ENCODE assay signal across 10 cellular contexts in genomic region chr15:76169013-76169412, GRCh38.
DNase-seq lines count a peak whose midpoint lies in the region; ATAC-seq and TF ChIP-seq lines count a peak whose summit lies in the region.
"Had no signal": no experiment of that assay in that cellular context is flagged by ENCODE, and none has a peak within 500 bp of the region (broad histone marks: within the 10 kb centered on the region; RNA-seq: fewer than 3 reads in every experiment).

No MANE protein-coding gene starts in this region.

- no peak overlapping the region for H3K4me3 Mint-ChIP-seq in HFFc6
- H3K4me3 Mint-ChIP-seq: neural crest cell had no signal

- ATAC-seq in GM18511 (IDR thresholded peaks at IDR 0.05; ENCODE audit: unreplicated experiment) (no peak), HG02852 (IDR thresholded peaks at IDR 0.05; ENCODE audit: unreplicated experiment) (no peak)

- peak; percentile 14 for DNase-seq in CMK (ENCODE audit: low read depth)
- peak; percentile 40 for DNase-seq in HFFc6
- DNase-seq in SKM-1 (lab: John Stamatoyannopoulos, UW; ENCODE audit: unreplicated experiment): peak; percentile 45
- DNase-seq in germinal center (ENCODE audit: low spot score): peak; percentile 35
- no peak for DNase-seq in stimulated activated CD4-positive, alpha-beta T cell treated with anti-CD3 and anti-CD28 coated beads, Interleukin-4, amount 100 ng/mL, for 4 hours
- no peak for DNase-seq in activated CD4-positive, alpha-beta T cell treated with anti-CD3 and anti-CD28 coated beads, Interleukin-2, amount 50 U/mL, for 1 hour
- DNase-seq: aorta had no signal

- no peaks in the 10 kb centered on the region for H3K9me3 Mint-ChIP-seq in HFFc6
- H3K9me3 Mint-ChIP-seq: neural crest cell had no signal

- peaks cover 23% of the 10 kb centered on the region for H3K4me1 Mint-ChIP-seq in HFFc6 (ENCODE audit: low read depth)

- peaks cover 2% of the 10 kb centered on the region for H3K27me3 Mint-ChIP-seq in HFFc6 (ENCODE audit: insufficient read depth)

- H3K27ac Mint-ChIP-seq in HFFc6: no peak overlapping the region

- no peaks in the 10 kb centered on the region for H3K36me3 Mint-ChIP-seq in HFFc6 (ENCODE audit: low read depth)

- TF ChIP-seq CTCF in HFFc6 (IDR thresholded peaks at IDR 0.05): no peak

Comparison
In these comparisons a context has a peak if more than half of its experiments do, and no peak if none do; other contexts are left out.
1. DNase-seq: peak in CMK (single experiment), HFFc6 (single experiment), SKM-1 (single experiment) and germinal center (single experiment); none in stimulated activated CD4-positive, alpha-beta T cell treated with anti-CD3 and anti-CD28 coated beads, Interleukin-4, amount 100 ng/mL, for 4 hours (0 of 2) and activated CD4-positive, alpha-beta T cell treated with anti-CD3 and anti-CD28 coated beads, Interleukin-2, amount 50 U/mL, for 1 hour (single experiment).